In the genomic region with DNA sequence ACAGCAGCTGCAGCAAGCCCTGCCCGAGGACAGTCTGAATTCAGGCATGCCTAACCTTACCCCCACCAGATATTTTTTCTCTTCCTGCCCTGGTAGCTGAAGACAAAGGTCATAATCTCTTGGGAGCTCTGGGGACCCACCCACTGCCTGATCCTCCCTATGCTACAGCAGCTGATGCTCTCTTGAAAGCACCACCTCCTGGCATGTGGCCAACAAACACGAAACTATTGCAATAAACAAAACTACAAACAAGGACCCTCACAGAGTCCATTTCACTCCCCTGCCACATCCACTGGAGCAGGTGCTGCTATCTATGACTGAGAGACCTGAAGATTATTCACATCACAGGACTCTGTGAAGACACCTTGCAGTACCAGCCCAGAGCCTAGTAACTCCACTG, we compare ENCODE assay signal across 17 cellular contexts.
"Had no signal": no experiment of that assay in that cellular context is flagged by ENCODE, and none has a peak within 500 bp of the region (broad histone marks: within the 10 kb centered on the region; RNA-seq: fewer than 3 reads in every experiment).

No MANE protein-coding gene starts in this region.

- H3K36me3 Mint-ChIP-seq: activated CD4-positive, alpha-beta memory T cell treated with anti-CD3 and anti-CD28 coated beads for 36 hours; type B pancreatic cell had no signal

- H3K27ac Mint-ChIP-seq: activated CD4-positive, alpha-beta memory T cell treated with anti-CD3 and anti-CD28 coated beads for 36 hours; activated naive CD4-positive, alpha-beta T cell treated with anti-CD3 and anti-CD28 coated beads, Interleukin-2, amount 50 U/mL, for 72 hours; activated T-helper 1 cell treated with anti-CD3 and anti-CD28 coated beads, Interleukin-12 subunit alpha, Interleukin-12 subunit beta, Interleukin-2, Interleukin-4 antibody, amounts not matched to agents 30 ng/mL and 10 ng/mL and 1 ng/mL, durations not matched to agents 14 hours and 24 hours and 36 hours; type B pancreatic cell had no signal

- H3K27ac ChIP-seq: gastrocnemius medialis, left lung had no signal

- DNase-seq: activated CD4-positive, alpha-beta memory T cell treated with anti-CD3 and anti-CD28 coated beads for 36 hours; activated gamma-delta T cell treated with Interleukin-2 at 50 U/mL for 16 hours; activated T-cell treated with anti-CD3 and anti-CD28 coated beads for 4 hours; effector CD8-positive, alpha-beta T cell; gastrocnemius medialis; head of caudate nucleus; kidney; left lung; mammary epithelial cell; midbrain; retina; stimulated activated CD4-positive, alpha-beta T cell treated with anti-CD3 and anti-CD28 coated beads, Interleukin-2, amount 100 ng/mL, for 24 hours; stimulated activated naive CD8-positive, alpha-beta T cell treated with anti-CD3 and anti-CD28 coated beads, Interleukin-15, Interleukin-2, amounts not matched to agents 100 U/mL and 50 U/mL, for 24 hours had no signal

- H3K9me3 ChIP-seq: gastrocnemius medialis had no signal

- H3K4me3 ChIP-seq: gastrocnemius medialis, left lung had no signal

- H3K36me3 ChIP-seq: gastrocnemius medialis, left lung had no signal

- H3K4me1 Mint-ChIP-seq: nephron had no signal

- H3K27me3 ChIP-seq: gastrocnemius medialis, left lung had no signal

- H3K4me3 Mint-ChIP-seq: activated CD4-positive, alpha-beta memory T cell treated with anti-CD3 and anti-CD28 coated beads for 36 hours; activated T-helper 1 cell treated with anti-CD3 and anti-CD28 coated beads, Interleukin-12 subunit alpha, Interleukin-12 subunit beta, Interleukin-2, Interleukin-4 antibody, amounts not matched to agents 30 ng/mL and 10 ng/mL and 1 ng/mL, durations not matched to agents 14 hours and 24 hours and 36 hours; nephron; type B pancreatic cell had no signal

- H3K27me3 Mint-ChIP-seq: activated CD4-positive, alpha-beta memory T cell treated with anti-CD3 and anti-CD28 coated beads for 36 hours had no signal

- H3K4me1 ChIP-seq: gastrocnemius medialis, left lung had no signal
